Comparison of ENCODE assay signal across 11 cellular contexts in genomic region chr2:182375862-182376261, GRCh38. TPM values are rescaled to one million over a fixed set of nuclear protein-coding genes. Genes with fewer than 3 reads are reported as not detected.
"Had no signal": no experiment of that assay in that cellular context is flagged by ENCODE, and none has a peak within 500 bp of the region (broad histone marks: within the 10 kb centered on the region; RNA-seq: fewer than 3 reads in every experiment).

No MANE protein-coding gene starts in this region.

- DNase-seq: IMR-90, KBM-7, KG1 had no signal

- H3K4me3 ChIP-seq: K562 had no signal

- FAIRE-seq: HepG2, HTR-8/SVneo, K562 had no signal

- H3K4me2 ChIP-seq: KMS-11 had no signal

- H3K9ac ChIP-seq: KMS-11 had no signal

- H3K27ac ChIP-seq: HL-60, KMS-11 had no signal

- ATAC-seq: HepG2, K562 had no signal

RNA-seq across cellular contexts. Expression of gene PDE1A, which starts 51.0 kb away (rescaled TPM):
- total RNA-seq: HepG2, HT-29, HT1080 had no signal
- polyA plus RNA-seq: HepG2, IgD-negative memory B cell had no signal
